8 cellular contexts compared by ENCODE assay signal in genomic region chr7:816300-816750, GRCh38. TPM values are rescaled to one million over a fixed set of nuclear protein-coding genes. Genes with fewer than 3 reads are reported as not detected.
DNase-seq lines count a peak whose midpoint lies in the region; ATAC-seq and TF ChIP-seq lines count a peak whose summit lies in the region.

No MANE protein-coding gene starts in this region.

- POLR2A ChIA-PET in WTC11 (lab: Charles Lee): interaction anchor here (0.5 to 1.5 kb wide), 4 partner anchors 29 to 367 kb away, joined by 3 to 6 read pairs (median 4); no protein-coding TSS in a partner anchor

- no peak overlapping the region for H3K27ac Mint-ChIP-seq in WTC11

- ATAC-seq in GM19025 (IDR thresholded peaks at IDR 0.05; ENCODE audit: low read depth, unreplicated experiment): peak; percentile 92
- peak; percentile 88 for ATAC-seq in HG03175 (IDR thresholded peaks at IDR 0.05; ENCODE audit: unreplicated experiment)
- peak; percentile 89 for ATAC-seq in WTC11

- H3K27me3 Mint-ChIP-seq in WTC11 (ENCODE audit: low read depth): no peaks in the 10 kb centered on the region

- peak overlapping the region; percentile 73 for H3K4me2 ChIP-seq in mammary epithelial cell (ENCODE audit: insufficient read depth, low read depth, low read length)

- DNase-seq in AG09309 (ENCODE audit: low read depth): peak; percentile 84
- DNase-seq in NCI-H226: peak; percentile 100
- peak; percentile 98 for DNase-seq in WTC11 (ENCODE audit: low spot score)
- DNase-seq in mammary epithelial cell: peak; percentile 98
- DNase-seq in inferior parietal cortex (ENCODE audit: extremely low spot score): peak; percentile 95
- peak; percentile 96 for DNase-seq in stimulated activated CD4-positive, alpha-beta T cell treated with anti-CD3 and anti-CD28 coated beads, Interleukin-12 subunit alpha, Interleukin-12 subunit beta, amount 100 ng/mL, for 4 hours

- H3K9me3 Mint-ChIP-seq in WTC11: no peaks in the 10 kb centered on the region

- CTCF ChIA-PET in WTC11 (lab: Charles Lee): interaction anchor here (0.5 to 2.4 kb wide), 8 partner anchors 16 to 695 kb away, joined by 3 to 10 read pairs (median 6); partner anchors contain the start of gene SUN1
- CTCF ChIA-PET in mammary epithelial cell (lab: Charles Lee; ENCODE audit: low non-redundant PET): no interaction called here

- 0% methylated on average over 7 of the region's 51 CpGs for WGBS in mammary epithelial cell (ENCODE audit: low coverage, missing lambda C conversion rate)

- H3K4me3 ChIP-seq in AG09309 (ENCODE audit: control insufficient read depth, low read depth, low read length) (peak overlapping the region; percentile 89), mammary epithelial cell (replicated peaks in 1 of 3; ENCODE audit: insufficient read depth in 1 of 3, low read depth in 2 of 3, low read length in 3 of 3) (peak overlapping the region in 2 of 3 experiments; percentile 67 to 84)

- H4K20me1 ChIP-seq in mammary epithelial cell (ENCODE audit: insufficient read depth, low read length): no peaks in the 10 kb centered on the region

- TF ChIP-seq CTCF in AG09309 (IDR thresholded peaks at IDR 0.05; ENCODE audit: control insufficient read depth, insufficient read depth, low read depth, low read length, missing control alignments) (no peak), WTC11 (IDR thresholded peaks at IDR 0.05) (no peak), mammary epithelial cell (conservative IDR thresholded peaks at IDR 0.05 in 1 of 2, IDR thresholded peaks at IDR 0.05 in 1 of 2; ENCODE audit: extremely low read depth in 1 of 2, insufficient read depth in 1 of 2, low read depth in 1 of 2, low read length in 2 of 2) (no peak)

- no peak overlapping the region for H3K27ac ChIP-seq in mammary epithelial cell (ENCODE audit: insufficient read depth, low read depth, low read length)

- no peaks in the 10 kb centered on the region for H3K27me3 ChIP-seq in mammary epithelial cell (ENCODE audit: insufficient read depth, low read length)

- intact Hi-C loops in mammary epithelial cell (cut with micrococcal nuclease): loop anchor here (10.0 kb wide), 1 partner anchor 128 kb away; no protein-coding TSS in a partner anchor

- H3K4me1 Mint-ChIP-seq in WTC11: peaks cover 54% of the 10 kb centered on the region

- no peak overlapping the region for H3K9ac ChIP-seq in mammary epithelial cell (ENCODE audit: insufficient read depth, low read length)

- H2AFZ ChIP-seq in mammary epithelial cell (ENCODE audit: low read depth, low read length): peak overlapping the region; percentile 61

- in situ Hi-C loops in mammary epithelial cell (cut with MboI; ENCODE audit: low sequenced_read_pairs in 2 of 2): no loop called here

- BruUV-seq in mammary epithelial cell (replicated peaks; lab: Mats Ljungman, UMichigan): no TSS peak

- dilution Hi-C loops in mammary epithelial cell (cut with HindIII; ENCODE audit: low sequenced_read_pairs): loop anchor here (5.0 to 10.0 kb wide), 3 partner anchors 78 to 158 kb away; partner anchors contain the start of gene COX19

- peaks cover 11% of the 10 kb centered on the region; the same call in 1 of the 2 replicates for H3K36me3 Mint-ChIP-seq in WTC11

- peaks cover 23% of the 10 kb centered on the region for H3K4me1 ChIP-seq in mammary epithelial cell (ENCODE audit: insufficient read depth, low read length)

- no peaks in the 10 kb centered on the region for H3K36me3 ChIP-seq in mammary epithelial cell (ENCODE audit: insufficient read depth, low read length)

- H3K9me3 ChIP-seq in mammary epithelial cell (replicated peaks; ENCODE audit: insufficient read depth, low read length): no peaks in the 10 kb centered on the region

- H3K4me3 Mint-ChIP-seq in WTC11: peak overlapping the region; percentile 87

- H3K79me2 ChIP-seq in mammary epithelial cell (ENCODE audit: insufficient read depth, low read length): peaks cover 47% of the 10 kb centered on the region

TF ChIP-seq in WTC11, 78 proteins besides CTCF, POLR2A, EP300 and RAD21:
- TF ChIP-seq USF1 (CRISPR knock-in tag; IDR thresholded peaks at IDR 0.05) (no peak), JUN (CRISPR knock-in tag; IDR thresholded peaks at IDR 0.05) (0 out of 2 replicates have a peak, but pooled peaks have one; percentile 0), USF2 (CRISPR knock-in tag; IDR thresholded peaks at IDR 0.05) (peak; percentile 32; the same call in 1 of the 2 replicates), NFYB (CRISPR knock-in tag; conservative IDR thresholded peaks at IDR 0.05; ENCODE audit: low read depth) (peak; percentile 88), SP1 (CRISPR knock-in tag; conservative IDR thresholded peaks at IDR 0.05) (peak; percentile 16; the same call in 1 of the 2 replicates)

RNA-seq across cellular contexts. Expression of gene SUN1, which starts 16.0 kb away (rescaled TPM):
- 149 to 158 TPM (median 156 TPM) in 3 replicates for total RNA-seq in WTC11 (2021)
- 100 to 1,000 TPM; 135 to 191 TPM for total RNA-seq in mammary epithelial cell
- polyA plus RNA-seq in mammary epithelial cell: 176 TPM
- polyA minus RNA-seq in mammary epithelial cell: 160 TPM
